In the genomic region with DNA sequence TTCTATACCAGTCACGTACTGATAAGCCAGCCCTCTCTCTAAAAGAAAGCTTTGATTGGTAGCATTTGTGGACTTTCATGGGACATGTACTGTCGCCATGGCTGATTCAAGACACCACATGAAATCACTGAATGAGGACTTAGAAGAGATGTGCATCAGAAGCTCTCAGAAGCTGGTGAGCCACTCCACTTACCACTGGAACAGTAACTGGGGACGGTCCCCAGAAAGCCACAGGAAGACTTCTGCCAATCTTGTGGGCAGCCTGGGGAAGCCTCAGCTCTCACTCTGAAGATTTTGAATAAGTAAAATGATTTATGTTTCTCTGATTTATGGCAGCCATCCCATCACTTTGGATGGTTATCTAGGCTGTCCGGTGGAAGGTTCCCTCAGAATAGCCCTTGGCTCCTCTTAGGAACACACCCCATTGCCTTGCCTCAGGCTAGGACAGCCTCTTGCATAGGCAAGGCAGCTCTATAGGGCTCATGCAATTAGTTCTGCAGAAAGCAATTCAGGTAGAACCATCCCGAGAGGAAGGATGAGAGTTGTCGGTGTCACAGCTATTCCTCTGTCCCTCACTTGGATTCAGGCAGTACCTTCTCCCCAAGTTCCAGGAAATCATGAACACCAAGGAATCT, we compare ENCODE assay signal across 10 cellular contexts. TPM values are rescaled to one million over a fixed set of nuclear protein-coding genes. Genes with fewer than 3 reads are reported as not detected.
DNase-seq lines count a peak whose midpoint lies in the region; ATAC-seq, FAIRE-seq and TF ChIP-seq lines count a peak whose summit lies in the region.
"Had no signal": no experiment of that assay in that cellular context is flagged by ENCODE, and none has a peak within 500 bp of the region (broad histone marks: within the 10 kb centered on the region; RNA-seq: fewer than 3 reads in every experiment).

No MANE protein-coding gene starts in this region.

- H3K36me3 ChIP-seq in K562 (ENCODE audit: control insufficient read depth, insufficient read depth, low read length), result peaks cover 26% of the 10 kb centered on the region; the same call in 1 of the 3 replicates

- no TSS peak for BruUV-seq in K562 (replicated peaks; lab: Mats Ljungman, UMichigan)

- no peak for TF ChIP-seq RAD21 in K562 (CRISPR knock-in tag; conservative IDR thresholded peaks at IDR 0.05 in 1 of 2, IDR thresholded peaks at IDR 0.05 in 1 of 2)

- ATAC-seq in GM18498 (IDR thresholded peaks at IDR 0.05; ENCODE audit: unreplicated experiment) (peak; percentile 65), HG02798 (IDR thresholded peaks at IDR 0.05; ENCODE audit: poor library complexity, unreplicated experiment) (peak; percentile 60), K562 (no peak)
- ATAC-seq: pancreas had no signal

- H3K27ac Mint-ChIP-seq in activated T-helper 2 cell treated with anti-CD3 and anti-CD28 coated beads, Interferon-gamma antibody, Interleukin-2, Interleukin-4, amounts not matched to agents 10 μg/mL and 5 μg/mL and 100 μg/mL, durations not matched to agents 14 hours and 24 hours and 36 hours, result no peak overlapping the region

- no peak for TF ChIP-seq EP300 in K562 (IDR thresholded peaks at IDR 0.05; ENCODE audit: low read length)

- H3K4me2 ChIP-seq in K562 (ENCODE audit: insufficient read depth, low read length), result no peak overlapping the region

- in situ Hi-C loops in K562 (cut with MboI), result loop anchor here (10.0 kb wide), 1 partner anchor 275 kb away; no protein-coding TSS in a partner anchor

- TF ChIP-seq POLR2A in K562 (conservative IDR thresholded peaks at IDR 0.05), result no peak

- no peak overlapping the region for H2AFZ ChIP-seq in K562 (ENCODE audit: low read depth, low read length)

- H3K36me3 Mint-ChIP-seq in activated T-helper 2 cell treated with anti-CD3 and anti-CD28 coated beads, Interferon-gamma antibody, Interleukin-2, Interleukin-4, amounts not matched to agents 10 μg/mL and 5 μg/mL and 100 μg/mL, durations not matched to agents 14 hours and 24 hours and 36 hours (ENCODE audit: low read depth), result peaks cover 35% of the 10 kb centered on the region

- FAIRE-seq in K562 (lab: Jason Lieb, UNC), result no peak
- FAIRE-seq: pancreas had no signal

- no peaks in the 10 kb centered on the region for H3K27me3 ChIP-seq in K562 (ENCODE audit: control insufficient read depth in 2 of 2, insufficient read depth in 2 of 2, low read length in 2 of 2)
- H3K27me3 ChIP-seq in dorsolateral prefrontal cortex, result no peaks in the 10 kb centered on the region
- H3K27me3 ChIP-seq: pancreas had no signal

- H3K4me1 ChIP-seq in K562 (replicated peaks in 1 of 2; ENCODE audit: control insufficient read depth in 2 of 2, insufficient read depth in 2 of 2, low read length in 2 of 2), result no peaks in the 10 kb centered on the region
- H3K4me1 ChIP-seq: Caco-2, pancreas had no signal

- H4K20me1 ChIP-seq in K562 (replicated peaks; ENCODE audit: control insufficient read depth, insufficient read depth, low read length), result no peaks in the 10 kb centered on the region

- CTCF ChIA-PET in K562 (lab: Yijun Ruan, JAX; ENCODE audit: low intra/inter-chr PET ratio), result no interaction called here

- no peaks in the 10 kb centered on the region for H3K79me2 ChIP-seq in K562 (ENCODE audit: control insufficient read depth, insufficient read depth, low read length)

- no peak overlapping the region for H3K4me3 Mint-ChIP-seq in activated T-helper 2 cell treated with anti-CD3 and anti-CD28 coated beads, Interferon-gamma antibody, Interleukin-2, Interleukin-4, amounts not matched to agents 10 μg/mL and 5 μg/mL and 100 μg/mL, durations not matched to agents 14 hours and 24 hours and 36 hours (ENCODE audit: low read depth)

- TF ChIP-seq CTCF in K562 (IDR thresholded peaks at IDR 0.05 in 2 of 3, conservative IDR thresholded peaks at IDR 0.05 in 1 of 3; ENCODE audit: insufficient read depth in 2 of 3, low read depth in 1 of 3, low read length in 3 of 3), result no peak
- no peak for TF ChIP-seq CTCF in dorsolateral prefrontal cortex (IDR thresholded peaks at IDR 0.05 in 54 of 56, conservative IDR thresholded peaks at IDR 0.05 in 2 of 56; ENCODE audit: low read depth in 1 of 56, partially characterized antibody in 56 of 56)

- intact Hi-C loops in K562 (cut with micrococcal nuclease), result no loop called here
- intact Hi-C loops in activated T-helper 2 cell treated with anti-CD3 and anti-CD28 coated beads, Interferon-gamma antibody, Interleukin-2, Interleukin-4, amounts not matched to agents 10 μg/mL and 5 μg/mL and 100 μg/mL, durations not matched to agents 14 hours and 24 hours and 36 hours (cut with micrococcal nuclease), result loop anchor here (1.0 kb wide), 2 partner anchors 8 to 15 kb away; no protein-coding TSS in a partner anchor
- intact Hi-C loops in dorsolateral prefrontal cortex (cut with DNase I), result no loop called here

- H3K27me3 Mint-ChIP-seq in activated T-helper 2 cell treated with anti-CD3 and anti-CD28 coated beads, Interferon-gamma antibody, Interleukin-2, Interleukin-4, amounts not matched to agents 10 μg/mL and 5 μg/mL and 100 μg/mL, durations not matched to agents 14 hours and 24 hours and 36 hours (ENCODE audit: low read depth), result peaks cover 18% of the 10 kb centered on the region

- H3K4me3 ChIP-seq in K562 (no peak overlapping the region), dorsolateral prefrontal cortex (no peak overlapping the region)
- H3K4me3 ChIP-seq: pancreas had no signal

- H3K9me3 Mint-ChIP-seq in activated T-helper 2 cell treated with anti-CD3 and anti-CD28 coated beads, Interferon-gamma antibody, Interleukin-2, Interleukin-4, amounts not matched to agents 10 μg/mL and 5 μg/mL and 100 μg/mL, durations not matched to agents 14 hours and 24 hours and 36 hours, result no peaks in the 10 kb centered on the region

- DNase-seq in K562 (ENCODE audit: extremely low read depth in 1 of 4, low spot score in 3 of 4), result no peak
- DNase-seq in caudate nucleus (lab: John Stamatoyannopoulos, UW), result no peak
- DNase-seq in activated T-helper 2 cell treated with anti-CD3 and anti-CD28 coated beads, Interferon-gamma antibody, Interleukin-2, Interleukin-4, amounts not matched to agents 10 μg/mL and 5 μg/mL and 100 μg/mL, durations not matched to agents 14 hours and 24 hours and 36 hours (ENCODE audit: low spot score), result no peak
- DNase-seq in dorsolateral prefrontal cortex, result no peak
- DNase-seq: Caco-2, NCI-H1417 had no signal

- WGBS in K562 (ENCODE audit: insufficient coverage, low coverage, missing lambda C conversion rate), result 58% methylated on average over 6 of the region's 6 CpGs

- no peak overlapping the region for H3K9ac ChIP-seq in K562 (ENCODE audit: insufficient read depth in 1 of 2, low read depth in 2 of 2, low read length in 2 of 2)

- no peaks in the 10 kb centered on the region for H3K9me3 ChIP-seq in K562 (replicated peaks; ENCODE audit: control insufficient read depth, insufficient read depth, low read depth, low read length)
- H3K9me3 ChIP-seq: Caco-2, pancreas had no signal

- POLR2A ChIA-PET in K562 (lab: Yijun Ruan, JAX), result interaction anchor here (1.0 to 1.1 kb wide), 2 partner anchors 8 to 84 kb away, joined by 3 to 4 read pairs; a partner anchor contains a TSS

- no peaks in the 10 kb centered on the region for H3K9me1 ChIP-seq in K562 (ENCODE audit: control insufficient read depth, insufficient read depth, low read length)

- no peak overlapping the region for H3K27ac ChIP-seq in K562 (ENCODE audit: extremely low read depth, low read depth, low read length)
- H3K27ac ChIP-seq in caudate nucleus (ENCODE audit: low read depth, low read length), result no peak overlapping the region
- H3K27ac ChIP-seq in dorsolateral prefrontal cortex, result no peak overlapping the region
- H3K27ac ChIP-seq: pancreas had no signal

- H3K4me1 Mint-ChIP-seq in activated T-helper 2 cell treated with anti-CD3 and anti-CD28 coated beads, Interferon-gamma antibody, Interleukin-2, Interleukin-4, amounts not matched to agents 10 μg/mL and 5 μg/mL and 100 μg/mL, durations not matched to agents 14 hours and 24 hours and 36 hours (ENCODE audit: low read depth), result peaks cover 13% of the 10 kb centered on the region

RNA-seq across cellular contexts. Expression of a gene that starts 9.8 kb away (rescaled TPM):
- total RNA-seq in K562 (2011; cell fraction: chromatin; rRNA removed; ENCODE audit: low replicate concordance), result 37.2 and 51.5 TPM in 2 replicates
- total RNA-seq in K562 (2011; cell fraction: nucleolus; rRNA removed), result 36.6 and 41.2 TPM in 2 replicates
- total RNA-seq in K562 (2011; cell fraction: nucleoplasm; rRNA removed), result 36.5 and 42.4 TPM in 2 replicates
- total RNA-seq in K562 (2014; rRNA removed) (7.3 and 9.3 TPM in 2 replicates), K562 (2014; rRNA removed; fragmentation: Illumina TruSeq; extraction: Trizol) (5.7 and 8.2 TPM in 2 replicates), K562 (2015; rRNA removed; fragmentation: Illumina TruSeq; extraction: Trizol) (9.5 and 9.7 TPM in 2 replicates), K562 (2021) (17.8 and 21.1 TPM in 2 replicates), dorsolateral prefrontal cortex (10 to 100 TPM; 14.1 to 34.4 (median 22.4) TPM)
- polyA plus RNA-seq in K562 (2011; rRNA removed) (12.7 and 19.8 TPM in 2 replicates), K562 (2014; fragmentation: Illumina TruSeq; extraction: Trizol) (16.8 and 19.3 TPM in 2 replicates), K562 (2014; fragmentation: Nextera tagmentation; extraction: Ambion mirVana) (10 to 100 TPM; 32.2 to 33.6 TPM), K562 (2014; rRNA removed) (13.3 and 14.6 TPM in 2 replicates)
- polyA plus RNA-seq in K562 (2011; cell fraction: cytosol; rRNA removed), result 41.2 and 42.4 TPM in 2 replicates
- 124 and 145 TPM in 2 replicates for polyA plus RNA-seq in K562 (2011; cell fraction: nucleus; rRNA removed)
- 19.5 and 28.4 TPM in 2 replicates for polyA plus RNA-seq in K562 (2012)
- polyA minus RNA-seq in K562 (2011; rRNA and poly(A)+ RNA removed), result 20.2 and 23.5 TPM in 2 replicates
- polyA minus RNA-seq in K562 (2011; cell fraction: cytosol; rRNA and poly(A)+ RNA removed), result 10.8 and 14.4 TPM in 2 replicates
- 14.4 and 17.9 TPM in 2 replicates for polyA minus RNA-seq in K562 (2011; cell fraction: nucleus; rRNA and poly(A)+ RNA removed)
- total RNA-seq in activated T-helper 2 cell treated with anti-CD3 and anti-CD28 coated beads, Interferon-gamma antibody, Interleukin-2, Interleukin-4, amounts not matched to agents 10 μg/mL and 5 μg/mL and 100 μg/mL, durations not matched to agents 14 hours and 24 hours and 36 hours, result 9.7 and 10.4 TPM in 2 replicates

RNA-seq across cellular contexts. Expression of a gene that starts 9.9 kb away (rescaled TPM):
- 50.7 and 102 TPM in 2 replicates for total RNA-seq in K562 (2011; cell fraction: chromatin; rRNA removed; ENCODE audit: low replicate concordance)
- 45.0 and 47.0 TPM in 2 replicates for total RNA-seq in K562 (2011; cell fraction: nucleolus; rRNA removed)
- total RNA-seq in K562 (2011; cell fraction: nucleoplasm; rRNA removed), result 49.6 and 66.3 TPM in 2 replicates
- total RNA-seq in K562 (2014; rRNA removed) (15.0 and 19.9 TPM in 2 replicates), K562 (2014; rRNA removed; fragmentation: Illumina TruSeq; extraction: Trizol) (16.7 and 17.8 TPM in 2 replicates), K562 (2015; rRNA removed; fragmentation: Illumina TruSeq; extraction: Trizol) (16.7 and 18.2 TPM in 2 replicates), K562 (2021) (25.0 and 27.9 TPM in 2 replicates), dorsolateral prefrontal cortex (10 to 100 TPM; 21.2 to 33.3 (median 26.9) TPM)
- polyA plus RNA-seq in K562 (2011; rRNA removed) (10.6 and 11.8 TPM in 2 replicates), K562 (2014; fragmentation: Illumina TruSeq; extraction: Trizol) (19.6 and 20.7 TPM in 2 replicates), K562 (2014; fragmentation: Nextera tagmentation; extraction: Ambion mirVana) (1 to 10 TPM; 1.0 to 1.2 TPM), K562 (2014; rRNA removed) (15.1 and 15.5 TPM in 2 replicates)
- 13.3 and 16.7 TPM in 2 replicates for polyA plus RNA-seq in K562 (2011; cell fraction: cytosol; rRNA removed)
- polyA plus RNA-seq in K562 (2011; cell fraction: nucleus; rRNA removed), result 37.6 and 66.7 TPM in 2 replicates
- 15.3 and 17.2 TPM in 2 replicates for polyA plus RNA-seq in K562 (2012)
- 18.8 and 21.4 TPM in 2 replicates for polyA minus RNA-seq in K562 (2011; rRNA and poly(A)+ RNA removed)
- polyA minus RNA-seq in K562 (2011; cell fraction: cytosol; rRNA and poly(A)+ RNA removed), result 14.5 and 18.1 TPM in 2 replicates
- polyA minus RNA-seq in K562 (2011; cell fraction: nucleus; rRNA and poly(A)+ RNA removed), result 24.8 and 27.7 TPM in 2 replicates
- 39.7 and 42.0 TPM in 2 replicates for total RNA-seq in activated T-helper 2 cell treated with anti-CD3 and anti-CD28 coated beads, Interferon-gamma antibody, Interleukin-2, Interleukin-4, amounts not matched to agents 10 μg/mL and 5 μg/mL and 100 μg/mL, durations not matched to agents 14 hours and 24 hours and 36 hours

RNA-seq across cellular contexts. Expression of a gene that starts 18.0 kb away (rescaled TPM):
- 0.42 and 0.53 TPM in 2 replicates for total RNA-seq in K562 (2011; cell fraction: chromatin; rRNA removed; ENCODE audit: low replicate concordance)
- not detected in 2 replicates for total RNA-seq in K562 (2011; cell fraction: nucleolus; rRNA removed)
- total RNA-seq in K562 (2011; cell fraction: nucleoplasm; rRNA removed), result 0.38 and 0.51 TPM in 2 replicates
- not detected in 2 replicates for total RNA-seq in K562 (2014; rRNA removed)
- not detected in 2 replicates for total RNA-seq in K562 (2014; rRNA removed; fragmentation: Illumina TruSeq; extraction: Trizol)
- not detected in 2 replicates for total RNA-seq in K562 (2015; rRNA removed; fragmentation: Illumina TruSeq; extraction: Trizol)
- total RNA-seq in K562 (2021), result 0.07 and 0.35 TPM in 2 replicates
- polyA plus RNA-seq in K562 (2011; rRNA removed), result 0.04 and 0.14 TPM in 2 replicates
- 0.03 TPM in 2 replicates for polyA plus RNA-seq in K562 (2011; cell fraction: cytosol; rRNA removed)
- polyA plus RNA-seq in K562 (2011; cell fraction: nucleus; rRNA removed), result 0.16 and 0.20 TPM in 2 replicates
- 0.04 and 0.20 TPM in 2 replicates for polyA plus RNA-seq in K562 (2012)
- polyA plus RNA-seq in K562 (2014; fragmentation: Illumina TruSeq; extraction: Trizol), result 0.07 and 0.14 TPM in 2 replicates
- under 1 TPM; 0.03 to 0.35 TPM for polyA plus RNA-seq in K562 (2014; fragmentation: Nextera tagmentation; extraction: Ambion mirVana)
- 0.11 and 0.18 TPM in 2 replicates for polyA plus RNA-seq in K562 (2014; rRNA removed)
- not detected in 2 replicates for polyA minus RNA-seq in K562 (2011; rRNA and poly(A)+ RNA removed)
- polyA minus RNA-seq in K562 (2011; cell fraction: cytosol; rRNA and poly(A)+ RNA removed), result not detected in 2 replicates
- polyA minus RNA-seq in K562 (2011; cell fraction: nucleus; rRNA and poly(A)+ RNA removed), result 0.22 TPM in 1 of 2 replicates, not detected in the other
- total RNA-seq in activated T-helper 2 cell treated with anti-CD3 and anti-CD28 coated beads, Interferon-gamma antibody, Interleukin-2, Interleukin-4, amounts not matched to agents 10 μg/mL and 5 μg/mL and 100 μg/mL, durations not matched to agents 14 hours and 24 hours and 36 hours, result 19.6 and 24.7 TPM in 2 replicates
- 1 to 10 TPM in 115 of 120 experiments, under 1 TPM in 5; 0.57 to 6.4 (median 2.2) TPM for total RNA-seq in dorsolateral prefrontal cortex
- total RNA-seq: RPMI7951 had no signal

RNA-seq across cellular contexts. Expression of a gene that starts 18.4 kb away (rescaled TPM):
- 42.3 and 150 TPM in 2 replicates for total RNA-seq in K562 (2011; cell fraction: chromatin; rRNA removed; ENCODE audit: low replicate concordance)
- 101 TPM in 2 replicates for total RNA-seq in K562 (2011; cell fraction: nucleolus; rRNA removed)
- total RNA-seq in K562 (2011; cell fraction: nucleoplasm; rRNA removed), result 64.9 and 65.0 TPM in 2 replicates
- 15.9 and 18.7 TPM in 2 replicates for total RNA-seq in K562 (2014; rRNA removed)
- 4.2 and 4.5 TPM in 2 replicates for total RNA-seq in K562 (2014; rRNA removed; fragmentation: Illumina TruSeq; extraction: Trizol)
- 8.8 and 9.4 TPM in 2 replicates for total RNA-seq in K562 (2015; rRNA removed; fragmentation: Illumina TruSeq; extraction: Trizol)
- total RNA-seq in K562 (2021), result 19.2 and 21.0 TPM in 2 replicates
- 9.6 and 30.0 TPM in 2 replicates for polyA plus RNA-seq in K562 (2011; rRNA removed)
- 22.7 and 32.3 TPM in 2 replicates for polyA plus RNA-seq in K562 (2011; cell fraction: cytosol; rRNA removed)
- polyA plus RNA-seq in K562 (2011; cell fraction: nucleus; rRNA removed), result 122 and 134 TPM in 2 replicates
- polyA plus RNA-seq in K562 (2012), result 16.4 and 32.0 TPM in 2 replicates
- 15.4 and 18.1 TPM in 2 replicates for polyA plus RNA-seq in K562 (2014; fragmentation: Illumina TruSeq; extraction: Trizol)
- polyA plus RNA-seq in K562 (2014; fragmentation: Nextera tagmentation; extraction: Ambion mirVana), result 10 to 100 TPM; 20.3 to 24.2 TPM
- polyA plus RNA-seq in K562 (2014; rRNA removed), result 15.5 and 16.5 TPM in 2 replicates
- polyA minus RNA-seq in K562 (2011; rRNA and poly(A)+ RNA removed), result 13.1 and 19.4 TPM in 2 replicates
- 18.9 and 20.4 TPM in 2 replicates for polyA minus RNA-seq in K562 (2011; cell fraction: cytosol; rRNA and poly(A)+ RNA removed)
- 40.7 and 53.3 TPM in 2 replicates for polyA minus RNA-seq in K562 (2011; cell fraction: nucleus; rRNA and poly(A)+ RNA removed)
- total RNA-seq in activated T-helper 2 cell treated with anti-CD3 and anti-CD28 coated beads, Interferon-gamma antibody, Interleukin-2, Interleukin-4, amounts not matched to agents 10 μg/mL and 5 μg/mL and 100 μg/mL, durations not matched to agents 14 hours and 24 hours and 36 hours, result 33.9 and 38.4 TPM in 2 replicates
- 10 to 100 TPM; 22.9 to 63.2 (median 35.7) TPM for total RNA-seq in dorsolateral prefrontal cortex

RNA-seq across cellular contexts. Expression of a gene that starts 20.2 kb away (rescaled TPM):
- 25.8 and 60.8 TPM in 2 replicates for total RNA-seq in K562 (2011; cell fraction: chromatin; rRNA removed; ENCODE audit: low replicate concordance)
- total RNA-seq in K562 (2011; cell fraction: nucleolus; rRNA removed), result 33.2 and 38.2 TPM in 2 replicates
- total RNA-seq in K562 (2011; cell fraction: nucleoplasm; rRNA removed), result 30.5 and 42.4 TPM in 2 replicates
- total RNA-seq in K562 (2014; rRNA removed) (3.9 and 5.8 TPM in 2 replicates), K562 (2014; rRNA removed; fragmentation: Illumina TruSeq; extraction: Trizol) (2.1 and 2.4 TPM in 2 replicates), K562 (2015; rRNA removed; fragmentation: Illumina TruSeq; extraction: Trizol) (2.5 and 3.1 TPM in 2 replicates), K562 (2021) (6.9 and 9.4 TPM in 2 replicates), dorsolateral prefrontal cortex (1 to 10 TPM; 1.7 to 5.6 (median 3.1) TPM)
- polyA plus RNA-seq in K562 (2011; rRNA removed) (2.5 and 3.2 TPM in 2 replicates), K562 (2014; fragmentation: Illumina TruSeq; extraction: Trizol) (2.6 and 2.7 TPM in 2 replicates), K562 (2014; fragmentation: Nextera tagmentation; extraction: Ambion mirVana) (under 1 TPM in 1 of 2 experiments, not detected in 1; 0.03 TPM), K562 (2014; rRNA removed) (8.6 and 11.6 TPM in 2 replicates)
- polyA plus RNA-seq in K562 (2011; cell fraction: cytosol; rRNA removed), result 1.4 and 6.0 TPM in 2 replicates
- 25.2 and 64.2 TPM in 2 replicates for polyA plus RNA-seq in K562 (2011; cell fraction: nucleus; rRNA removed)
- 4.0 and 6.3 TPM in 2 replicates for polyA plus RNA-seq in K562 (2012)
- 2.2 and 2.5 TPM in 2 replicates for polyA minus RNA-seq in K562 (2011; rRNA and poly(A)+ RNA removed)
- polyA minus RNA-seq in K562 (2011; cell fraction: cytosol; rRNA and poly(A)+ RNA removed), result 1.6 and 3.3 TPM in 2 replicates
- 15.0 and 20.1 TPM in 2 replicates for polyA minus RNA-seq in K562 (2011; cell fraction: nucleus; rRNA and poly(A)+ RNA removed)
- total RNA-seq in activated T-helper 2 cell treated with anti-CD3 and anti-CD28 coated beads, Interferon-gamma antibody, Interleukin-2, Interleukin-4, amounts not matched to agents 10 μg/mL and 5 μg/mL and 100 μg/mL, durations not matched to agents 14 hours and 24 hours and 36 hours, result 7.9 and 9.5 TPM in 2 replicates
